23 cellular contexts compared by ENCODE assay signal in genomic region chr4:52372747-52373146, GRCh38.
"Had no signal": no experiment of that assay in that cellular context is flagged by ENCODE, and none has a peak within 500 bp of the region (broad histone marks: within the 10 kb centered on the region; RNA-seq: fewer than 3 reads in every experiment).

No MANE protein-coding gene starts in this region.

- H3K4me3 ChIP-seq: ascending aorta, body of pancreas had no signal

- H3K4me1 ChIP-seq: ascending aorta, body of pancreas had no signal

- ATAC-seq: activated naive CD4-positive, alpha-beta T cell treated with anti-CD3 and anti-CD28 coated beads, Interleukin-2, amount 50 U/mL, for 72 hours; activated naive CD8-positive, alpha-beta T cell treated with anti-CD3 and anti-CD28 coated beads, Interleukin-2, amount 50 U/mL, for 24 hours; activated T-cell treated with anti-CD3 and anti-CD28 coated beads, Interleukin-2, amount 50 U/mL, for 4 hours; body of pancreas had no signal

- H3K36me3 ChIP-seq: ascending aorta had no signal

- H3K27ac ChIP-seq: ascending aorta, body of pancreas, VCaP had no signal

- H3K9me3 ChIP-seq: ascending aorta, body of pancreas had no signal

- H3K27me3 ChIP-seq: ascending aorta, body of pancreas had no signal

- DNase-seq: activated CD4-positive, alpha-beta memory T cell treated with anti-CD3 and anti-CD28 coated beads for 36 hours; activated CD4-positive, alpha-beta T cell treated with anti-CD3 and anti-CD28 coated beads, Interleukin-2, amount 10 ng/mL, durations not matched to agents 7 days and 5 days; activated CD4-positive, CD25-positive, alpha-beta regulatory T cell; activated CD8-positive, alpha-beta memory T cell treated with anti-CD3 and anti-CD28 coated beads for 24 hours; activated effector memory CD4-positive, alpha-beta T cell treated with anti-CD3 and anti-CD28 coated beads, Interleukin-2, amount 50 U/mL, for 16 hours; activated naive CD4-positive, alpha-beta T cell treated with Interleukin-2 at 50 U/mL for 16 hours; activated naive CD8-positive, alpha-beta T cell treated with anti-CD3 and anti-CD28 coated beads, Interleukin-2, amount 50 U/mL, for 24 hours; activated T-cell treated with anti-CD3 and anti-CD28 coated beads, Interleukin-2, amount 50 U/mL, for 4 hours; amniotic stem cell; body of pancreas; central memory CD4-positive, alpha-beta T cell; Kasumi-1; NCI-H1048; NCI-H1930; NCI-H2107; NCI-H446; NCI-H524; NCI-H748 treated with DMSO at 0.1 percent for 48 hours; SIG-M5; T-helper 1 cell had no signal
